Comparison of ENCODE assay signal across 21 cellular contexts in the genomic region with DNA sequence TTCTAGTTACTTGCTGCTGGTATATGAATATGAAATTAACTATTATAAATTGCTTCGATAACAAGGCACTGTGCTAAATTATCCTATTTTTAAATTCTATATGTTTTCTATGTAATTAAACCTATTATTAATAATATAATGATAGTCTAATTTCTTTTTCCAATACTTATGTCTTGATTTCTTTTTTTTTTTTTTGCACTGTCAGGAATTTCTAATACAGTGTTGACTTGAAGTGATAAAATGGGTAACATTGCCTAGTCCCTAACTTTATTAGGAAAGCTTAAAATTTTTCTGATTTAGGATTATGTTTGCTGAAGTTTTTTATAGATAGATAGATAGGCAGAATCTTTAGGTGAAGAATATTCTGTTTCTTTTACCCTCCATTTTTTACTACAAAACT. TPM values are rescaled to one million over a fixed set of nuclear protein-coding genes. Genes with fewer than 3 reads are reported as not detected.
DNase-seq lines count a peak whose midpoint lies in the region; ATAC-seq and TF ChIP-seq lines count a peak whose summit lies in the region.
"Had no signal": no experiment of that assay in that cellular context is flagged by ENCODE, and none has a peak within 500 bp of the region (broad histone marks: within the 10 kb centered on the region; RNA-seq: fewer than 3 reads in every experiment).

No MANE protein-coding gene starts in this region.

- DNase-seq in PC-3 (no peak), foreskin keratinocyte (no peak), gastrocnemius medialis (no peak), NAMALWA (ENCODE audit: low spot score) (no peak), mucosa of gallbladder (ENCODE audit: low spot score) (no peak), DMS79 treated with DMSO at 0.1 percent for 48 hours (lab: John Stamatoyannopoulos, UW) (no peak)
- DNase-seq: CD4-positive, alpha-beta T cell; COR-L47; DMS79; KG1; NCI-H1105; NCI-H146; NCI-H2029; NCI-H2171 treated with DMSO at 0.1 percent for 48 hours; NCI-H524 treated with DMSO at 0.1 percent for 48 hours; NCI-H82; Peyer's patch; SJCRH30 had no signal

- peaks cover 9% of the 10 kb centered on the region for H3K4me1 ChIP-seq in ACC112 (ENCODE audit: control insufficient read depth, insufficient read depth, low read length, unreplicated experiment)
- peaks cover 60% of the 10 kb centered on the region for H3K4me1 ChIP-seq in PC-3 (ENCODE audit: insufficient read depth, low read length)
- H3K4me1 ChIP-seq in foreskin keratinocyte: peaks cover 11% of the 10 kb centered on the region
- peaks cover 42 to 73% of the 10 kb centered on the region in 2 donors for H3K4me1 ChIP-seq in gastrocnemius medialis
- H3K4me1 ChIP-seq: BLaER1, Peyer's patch, SJCRH30 had no signal

- H3K4me3 ChIP-seq in ACC112 (ENCODE audit: low read depth, low read length) (no peak overlapping the region), PC-3 (ENCODE audit: low read length) (no peak overlapping the region), gastrocnemius medialis (peak overlapping the region in 1 of 4 donors; percentile 17)
- H3K4me3 ChIP-seq: BLaER1, GM23338, Peyer's patch, SJCRH30 had no signal

- peak overlapping the region; percentile 43; the same call in 1 of the 2 replicates for H3K27ac ChIP-seq in ACC112 (ENCODE audit: low read depth, low read length)
- peak overlapping the region; percentile 70 for H3K27ac ChIP-seq in PC-3 (ENCODE audit: low read length)
- peak overlapping the region; percentile 56 for H3K27ac ChIP-seq in foreskin keratinocyte
- H3K27ac ChIP-seq in gastrocnemius medialis: peak overlapping the region; percentile 87 to 99 (median 94)
- H3K27ac ChIP-seq: BLaER1, Peyer's patch, SJCRH30 had no signal

- H3K9me3 ChIP-seq in PC-3 (ENCODE audit: low read length) (no peaks in the 10 kb centered on the region), gastrocnemius medialis (no peaks in the 10 kb centered on the region)
- H3K9me3 ChIP-seq: Peyer's patch, SJCRH30 had no signal

- BruUV-seq in PC-3 (replicated peaks; lab: Mats Ljungman, UMichigan): no TSS peak

- ATAC-seq in PC-3 (no peak), foreskin keratinocyte (no peak), gastrocnemius medialis (no peak)
- ATAC-seq: GM23338 had no signal

- CTCF ChIA-PET in PC-3 (lab: Charles Lee): no interaction called here

- in situ Hi-C loops in gastrocnemius medialis (cut with MboI; ENCODE audit: low sequenced_read_pairs in 4 of 4): no loop called here

- peak overlapping the region; percentile 69 for H2AFZ ChIP-seq in ACC112 (ENCODE audit: low read length, unreplicated experiment)
- no peak overlapping the region for H2AFZ ChIP-seq in PC-3 (ENCODE audit: low read length)
- H2AFZ ChIP-seq: GM23338 had no signal

- peak overlapping the region; percentile 51 for H3K4me2 ChIP-seq in PC-3 (ENCODE audit: low read length)
- H3K4me2 ChIP-seq: BLaER1, GM23338 had no signal

- TF ChIP-seq CTCF in PC-3 (conservative IDR thresholded peaks at IDR 0.05; ENCODE audit: low read depth, low read length) (no peak), foreskin keratinocyte (conservative IDR thresholded peaks at IDR 0.05) (no peak), gastrocnemius medialis (IDR thresholded peaks at IDR 0.05 in 4 of 5, conservative IDR thresholded peaks at IDR 0.05 in 1 of 5) (no peak)

- H3K79me2 ChIP-seq in ACC112 (ENCODE audit: control insufficient read depth, insufficient read depth, low read length, unreplicated experiment) (no peaks in the 10 kb centered on the region), PC-3 (ENCODE audit: low read length) (no peaks in the 10 kb centered on the region)

- POLR2A ChIA-PET in PC-3 (lab: Charles Lee; ENCODE audit: unreplicated experiment): no interaction called here

- H3F3A ChIP-seq in PC-3 (ENCODE audit: low read length, unreplicated experiment): peaks cover 14% of the 10 kb centered on the region

- no peaks in the 10 kb centered on the region for H4K20me1 ChIP-seq in PC-3 (ENCODE audit: low read length)
- H4K20me1 ChIP-seq: BLaER1 had no signal

- peak overlapping the region; percentile 14; the same call in 1 of the 2 replicates for H3K9ac ChIP-seq in PC-3 (ENCODE audit: low read length)
- H3K9ac ChIP-seq: BLaER1 had no signal

- H3K36me3 ChIP-seq in ACC112 (ENCODE audit: insufficient read depth, low read length) (no peaks in the 10 kb centered on the region), PC-3 (ENCODE audit: low read depth, low read length) (no peaks in the 10 kb centered on the region), gastrocnemius medialis (no peaks in the 10 kb centered on the region)
- H3K36me3 ChIP-seq: BLaER1, Peyer's patch, SJCRH30 had no signal

- TF ChIP-seq POLR2A in gastrocnemius medialis (IDR thresholded peaks at IDR 0.05): no peak

- H3K27me3 ChIP-seq in ACC112 (ENCODE audit: insufficient read depth, low read length) (no peaks in the 10 kb centered on the region), PC-3 (ENCODE audit: low read length) (no peaks in the 10 kb centered on the region), foreskin keratinocyte (no peaks in the 10 kb centered on the region), gastrocnemius medialis (no peaks in the 10 kb centered on the region)
- H3K27me3 ChIP-seq: BLaER1, Peyer's patch, SJCRH30 had no signal

- H3K9me2 ChIP-seq in PC-3 (replicated peaks; ENCODE audit: low read length): no peaks in the 10 kb centered on the region

- intact Hi-C loops in PC-3 (cut with micrococcal nuclease) (loop anchor here (1.0 to 5.0 kb wide), 3 partner anchors 14 to 1447 kb away; partner anchors contain the start of genes DHRS7 and PCNX4), gastrocnemius medialis (cut with DNase I; ENCODE audit: low total_unique reads) (loop anchor here (1.0 to 5.0 kb wide), 4 partner anchors 18 to 953 kb away; partner anchors contain the start of genes PCNX4 and SIX1)

RNA-seq across cellular contexts. Expression of gene DHRS7, which starts 13.6 kb away (rescaled TPM):
- total RNA-seq in PC-3 (2014; rRNA removed): 236 and 266 TPM in 2 replicates
- total RNA-seq in foreskin keratinocyte: 69.9 and 79.5 TPM in 2 replicates
- polyA plus RNA-seq in foreskin keratinocyte: 78.1 and 85.9 TPM in 2 replicates
- total RNA-seq in gastrocnemius medialis: 1,000 to 10,000 TPM in 3 of 4 donors, 100 to 1,000 TPM in 1; 937 to 2,179 (median 1,242) TPM
- total RNA-seq in mucosa of gallbladder: 184 TPM

Comparison
In these comparisons a context has a peak if more than half of its experiments do, and no peak if none do; other contexts are left out.
1. H3K27ac ChIP-seq: peak in every context shown above with its lines; median percentile 94 in gastrocnemius medialis; 70 in PC-3; 56 in foreskin keratinocyte; 43 in ACC112.